In genomic region chr10:58950618-58951017, GRCh38 we compare ENCODE assay signal across 21 cellular contexts.
DNase-seq lines count a peak whose midpoint lies in the region; ATAC-seq, FAIRE-seq and TF ChIP-seq lines count a peak whose summit lies in the region.
"Had no signal": no experiment of that assay in that cellular context is flagged by ENCODE, and none has a peak within 500 bp of the region (broad histone marks: within the 10 kb centered on the region; RNA-seq: fewer than 3 reads in every experiment).

No MANE protein-coding gene starts in this region.

- CTCF ChIA-PET in A549 (lab: Yijun Ruan, JAX) (interaction anchor here (1.2 to 6.4 kb wide), 3 partner anchors 13 to 670 kb away, joined by 4 to 51 read pairs (median 10); no protein-coding TSS in a partner anchor), HCT116 (lab: Charles Lee) (no interaction called here)

- no peaks in the 10 kb centered on the region for H3K79me2 ChIP-seq in HCT116 (ENCODE audit: insufficient read depth, low read length)

- no peaks in the 10 kb centered on the region for H4K20me1 ChIP-seq in HCT116 (ENCODE audit: insufficient read depth)

- H3K9me2 ChIP-seq in HCT116 (ENCODE audit: insufficient read depth): no peaks in the 10 kb centered on the region

- BruUV-seq in HCT116 (replicated peaks; lab: Mats Ljungman, UMichigan): no TSS peak

- POLR2A ChIA-PET in A549 (lab: Yijun Ruan, JAX) (no interaction called here), HCT116 (lab: Charles Lee) (no interaction called here)

- TF ChIP-seq RAD21 in A549 (conservative IDR thresholded peaks at IDR 0.05 in 1 of 2, IDR thresholded peaks at IDR 0.05 in 1 of 2): no peak
- TF ChIP-seq RAD21 in HCT116 (IDR thresholded peaks at IDR 0.05; ENCODE audit: low read depth): no peak

- TF ChIP-seq EP300 in A549 (IDR thresholded peaks at IDR 0.05): no peak

- TF ChIP-seq CTCF in A549 (IDR thresholded peaks at IDR 0.05) (no peak), HCT116 (IDR thresholded peaks at IDR 0.05 in 2 of 3, conservative IDR thresholded peaks at IDR 0.05 in 1 of 3; ENCODE audit: borderline replicate concordance in 1 of 3, insufficient read depth in 1 of 3, low read depth in 2 of 3, low read length in 2 of 3) (no peak)

- no peak overlapping the region for H2AFZ ChIP-seq in HCT116 (ENCODE audit: low read depth, low read length, poor library complexity, severe bottlenecking)

- peak; percentile 17 to 18 for DNase-seq in A549 (ENCODE audit: low read depth in 1 of 2, low spot score in 1 of 2)
- DNase-seq in HCT116 (ENCODE audit: low read depth, low spot score): peak; percentile 12
- peak; percentile 19 for DNase-seq in adipocyte (ENCODE audit: low read depth)
- peak; percentile 39 for DNase-seq in iris pigment epithelial cell (ENCODE audit: low read depth)
- no peak for DNase-seq in NCI-H526 treated with DMSO at 0.1 percent for 48 hours (lab: John Stamatoyannopoulos, UW)
- no peak for DNase-seq in NCI-H1930 (lab: John Stamatoyannopoulos, UW)
- no peak for DNase-seq in Kasumi-1 (lab: John Stamatoyannopoulos, UW)
- DNase-seq in GM19239 (ENCODE audit: insufficient read length, low spot score): no peak
- DNase-seq: activated CD4-positive, alpha-beta T cell treated with anti-CD3 and anti-CD28 coated beads, Interleukin-2, amount 10 ng/mL, durations not matched to agents 7 days and 5 days; CD4-positive, CD25-positive, alpha-beta regulatory T cell; DMS79; NCI-H187; NCI-H345; occipital lobe; SJCRH30; substantia nigra; uterus had no signal

- FAIRE-seq in A549 (lab: Jason Lieb, UNC) (no peak), GM19239 (lab: Jason Lieb, UNC) (no peak)
- FAIRE-seq: GM18507, islet of Langerhans, K562 had no signal

- H3K4me2 ChIP-seq in A549 (peak overlapping the region; percentile 23), HCT116 (ENCODE audit: low read length) (peak overlapping the region; percentile 47)

- H3K27me3 ChIP-seq in HCT116 (ENCODE audit: insufficient read depth, low read length): no peaks in the 10 kb centered on the region
- H3K27me3 ChIP-seq in adipocyte (replicated peaks; ENCODE audit: control insufficient read depth, insufficient read depth, low read length): no peaks in the 10 kb centered on the region
- H3K27me3 ChIP-seq: SJCRH30, uterus had no signal

- RAD21 ChIA-PET in HCT116 (lab: Charles Lee; ENCODE audit: low non-redundant PET in 1 of 2, low total read pairs in 2 of 2, uncharacterized antibody in 2 of 2, unreplicated experiment in 2 of 2): no interaction called here

- H3K9ac ChIP-seq in HCT116 (ENCODE audit: low read length) (no peak overlapping the region), adipocyte (ENCODE audit: low read length) (peak overlapping the region; percentile 70)

- H3K9me3 ChIP-seq in A549 (no peaks in the 10 kb centered on the region), HCT116 (ENCODE audit: control insufficient read depth in 1 of 2, insufficient read depth in 1 of 2, low read depth in 1 of 2, low read length in 2 of 2) (no peaks in the 10 kb centered on the region), adipocyte (ENCODE audit: control insufficient read depth, low read length) (no peaks in the 10 kb centered on the region)
- H3K9me3 ChIP-seq: SJCRH30, uterus had no signal

- H3K4me3 ChIP-seq in A549: no peak overlapping the region
- no peak overlapping the region for H3K4me3 ChIP-seq in HCT116 (replicated peaks in 1 of 2; ENCODE audit: low read depth in 1 of 2, low read length in 2 of 2)
- peak overlapping the region; percentile 5 for H3K4me3 ChIP-seq in adipocyte (ENCODE audit: low read length)
- H3K4me3 ChIP-seq: K562, SJCRH30, uterus had no signal

- peaks cover 16% of the 10 kb centered on the region for H3K4me1 ChIP-seq in A549
- peaks cover 3 to 12% of the 10 kb centered on the region in 2 experiments; a peak in 3 of 4 replicates for H3K4me1 ChIP-seq in HCT116 (ENCODE audit: control insufficient read depth in 1 of 2, insufficient read depth in 2 of 2, low read length in 2 of 2)
- peaks cover 33% of the 10 kb centered on the region for H3K4me1 ChIP-seq in adipocyte (ENCODE audit: control insufficient read depth, insufficient read depth, low read length)
- H3K4me1 ChIP-seq: uterus had no signal

- WGBS in A549 (ENCODE audit: missing lambda C conversion rate): 31% methylated on average over 1 of the region's 1 CpG

- intact Hi-C loops in HCT116 (cut with micrococcal nuclease): loop anchor here (5.0 to 10.0 kb wide), 5 partner anchors 166 to 884 kb away; no protein-coding TSS in a partner anchor

- no peaks in the 10 kb centered on the region for H3K36me3 ChIP-seq in HCT116 (ENCODE audit: control insufficient read depth in 1 of 2, insufficient read depth in 2 of 2, low read length in 2 of 2)
- no peaks in the 10 kb centered on the region for H3K36me3 ChIP-seq in adipocyte (ENCODE audit: control insufficient read depth, insufficient read depth, low read length, severe bottlenecking)
- H3K36me3 ChIP-seq: SJCRH30, uterus had no signal

- TF ChIP-seq POLR2A in A549 (IDR thresholded peaks at IDR 0.05; ENCODE audit: low read length) (no peak), HCT116 (IDR thresholded peaks at IDR 0.05; ENCODE audit: borderline replicate concordance, extremely low read depth, insufficient read depth, insufficient read length) (no peak)

- ATAC-seq in A549: peak in 1 of 2 experiments; percentile 63; a peak in 2 of 6 replicates
- ATAC-seq in HCT116: peak; percentile 60
- ATAC-seq: K562 had no signal

- H3K27ac ChIP-seq in A549 (peak overlapping the region in 1 of 2 experiments; percentile 19; a peak in 2 of 6 replicates), HCT116 (ENCODE audit: low read depth, low read length) (no peak overlapping the region)
- H3K27ac ChIP-seq: SJCRH30, VCaP had no signal

TF ChIP-seq in A549, 52 proteins besides CTCF, POLR2A, EP300 and RAD21:
- TF ChIP-seq POLR2AphosphoS2 (conservative IDR thresholded peaks at IDR 0.05; ENCODE audit: low read length) (no peak), FOSL2 (IDR thresholded peaks at IDR 0.05) (peak; percentile 54), FOSL2 (CRISPR knock-in tag; IDR thresholded peaks at IDR 0.05) (peak; percentile 67)

TF ChIP-seq in HCT116, 20 proteins besides CTCF, POLR2A, EP300 and RAD21:
- no peak for TF ChIP-seq EZH2phosphoT487 (IDR thresholded peaks at IDR 0.05; ENCODE audit: borderline replicate concordance)
- TF ChIP-seq EGR1 (IDR thresholded peaks at IDR 0.05; ENCODE audit: low read depth): no peak
- no peak for TF ChIP-seq SIN3A (IDR thresholded peaks at IDR 0.05; ENCODE audit: low read depth)
- no peak for TF ChIP-seq ZBTB33 (IDR thresholded peaks at IDR 0.05; ENCODE audit: extremely low read depth, insufficient replicate concordance, low read length)
- TF ChIP-seq YY1 (IDR thresholded peaks at IDR 0.05; ENCODE audit: extremely low read depth, insufficient replicate concordance, low read depth, low read length): no peak
- peak; percentile 50; the same call in 1 of the 2 replicates for TF ChIP-seq JUND (IDR thresholded peaks at IDR 0.05)
- TF ChIP-seq SP1 (IDR thresholded peaks at IDR 0.05; ENCODE audit: low read depth): no peak; the same call in 1 of the 2 replicates
- TF ChIP-seq FOSL1 (IDR thresholded peaks at IDR 0.05; ENCODE audit: low read depth): peak; percentile 58; the same call in 1 of the 2 replicates
- TF ChIP-seq TCF7L2 (IDR thresholded peaks at IDR 0.05; ENCODE audit: borderline replicate concordance, extremely low read depth, insufficient read depth, insufficient read length): peak; percentile 37
TF ChIP-seq in HCT116: peak in this region for 3.

Comparison
In these comparisons a context has a peak if more than half of its experiments do, and no peak if none do; other contexts are left out.
1. DNase-seq: peak in A549 (2 of 2), HCT116 (single experiment), adipocyte (single experiment) and iris pigment epithelial cell (single experiment); none in NCI-H526 treated with DMSO at 0.1 percent for 48 hours (single experiment), NCI-H1930 (0 of 2), Kasumi-1 (0 of 2) and GM19239 (single experiment).